Comparison of ENCODE assay signal across 8 cellular contexts in genomic region chr10:124063736-124064135, GRCh38. TPM values are rescaled to one million over a fixed set of nuclear protein-coding genes. Genes with fewer than 3 reads are reported as not detected.
DNase-seq lines count a peak whose midpoint lies in the region; ATAC-seq and TF ChIP-seq lines count a peak whose summit lies in the region.

No MANE protein-coding gene starts in this region.

- CTCF ChIA-PET in activated B cell treated with CpG ODN at 0.5 μM for 24 hours (lab: Charles Lee): interaction anchor here (1.0 to 1.5 kb wide), 3 partner anchors 28 to 67 kb away, joined by 3 read pairs; no protein-coding TSS in a partner anchor

- H3K4me1 ChIP-seq in right lobe of liver: peaks cover 0 to 26% (median 8%) of the 10 kb centered on the region in 4 donors

- 32% methylated on average over 6 of the region's 6 CpGs for WGBS in right lobe of liver (ENCODE audit: insufficient coverage, low coverage, low lambda C conversion rate, missing lambda C conversion rate)

- peak; percentile 49 for ATAC-seq in GM21619 (IDR thresholded peaks at IDR 0.05; ENCODE audit: unreplicated experiment)
- peak; percentile 74 for ATAC-seq in activated B cell treated with CpG ODN at 0.5 μM for 24 hours (ENCODE audit: low read depth)
- ATAC-seq in right lobe of liver: peak; percentile 65 to 79 (median 72)
- no peak for ATAC-seq in GM21526 (IDR thresholded peaks at IDR 0.05; ENCODE audit: low FRiP score, unreplicated experiment)

- H3K36me3 ChIP-seq in right lobe of liver: no peaks in the 10 kb centered on the region

- no peaks in the 10 kb centered on the region for H3K9me3 Mint-ChIP-seq in activated B cell treated with CpG ODN at 0.5 μM for 24 hours

- H3K36me3 Mint-ChIP-seq in activated B cell treated with CpG ODN at 0.5 μM for 24 hours (ENCODE audit: low read depth): peaks cover 2% of the 10 kb centered on the region

- peak overlapping the region; percentile 47 to 78 (median 68) for H3K27ac ChIP-seq in right lobe of liver

- TF ChIP-seq CTCF in AG09319 (IDR thresholded peaks at IDR 0.05; ENCODE audit: low read depth, low read length) (no peak), activated B cell treated with CpG ODN at 0.5 μM for 24 hours (IDR thresholded peaks at IDR 0.05) (no peak), right lobe of liver (IDR thresholded peaks at IDR 0.05) (no peak)

- no peak overlapping the region for H3K4me3 Mint-ChIP-seq in activated B cell treated with CpG ODN at 0.5 μM for 24 hours

- TF ChIP-seq POLR2A in right lobe of liver (IDR thresholded peaks at IDR 0.05): no peak

- H3K9me3 ChIP-seq in right lobe of liver: no peaks in the 10 kb centered on the region

- no peaks in the 10 kb centered on the region for H3K27me3 Mint-ChIP-seq in activated B cell treated with CpG ODN at 0.5 μM for 24 hours

- DNase-seq in AG09319 (ENCODE audit: extremely low read depth, low read depth): peak; percentile 52
- no peak for DNase-seq in activated B cell treated with CpG ODN at 0.5 μM for 24 hours
- no peak for DNase-seq in right lobe of liver
- DNase-seq in activated effector memory CD4-positive, alpha-beta T cell treated with anti-CD3 and anti-CD28 coated beads, Interleukin-2, amount 50 U/mL, for 16 hours: no peak
- DNase-seq in NCI-H2081 treated with DMSO at 0.1 percent for 48 hours (lab: John Stamatoyannopoulos, UW): no peak
- DNase-seq in putamen (ENCODE audit: low spot score): no peak

- H3K27me3 ChIP-seq in right lobe of liver: no peaks in the 10 kb centered on the region

- intact Hi-C loops in activated B cell treated with CpG ODN at 0.5 μM for 24 hours (cut with micrococcal nuclease) (no loop called here), right lobe of liver (cut with DNase I) (no loop called here)

- peaks cover 59% of the 10 kb centered on the region for H3K4me1 Mint-ChIP-seq in activated B cell treated with CpG ODN at 0.5 μM for 24 hours

- H3K4me3 ChIP-seq in right lobe of liver: peak overlapping the region in 1 of 3 donors; percentile 3

- POLR2A ChIA-PET in activated B cell treated with CpG ODN at 0.5 μM for 24 hours (lab: Charles Lee): interaction anchor here (0.9 to 1.8 kb wide), 5 partner anchors 11 to 88 kb away, joined by 4 to 5 read pairs (median 4); no protein-coding TSS in a partner anchor

- peak overlapping the region; percentile 87 for H3K27ac Mint-ChIP-seq in activated B cell treated with CpG ODN at 0.5 μM for 24 hours

RNA-seq across cellular contexts. Expression of gene CHST15, which starts 29.7 kb away (rescaled TPM):
- total RNA-seq in activated B cell treated with CpG ODN at 0.5 μM for 24 hours (12.1 and 13.8 TPM in 2 replicates), right lobe of liver (10 to 100 TPM in 5 of 6 experiments, 1 to 10 TPM in 1; 9.2 to 25.8 (median 11.8) TPM)
